ENCODE assay signal across 8 cellular contexts in the genomic region with DNA sequence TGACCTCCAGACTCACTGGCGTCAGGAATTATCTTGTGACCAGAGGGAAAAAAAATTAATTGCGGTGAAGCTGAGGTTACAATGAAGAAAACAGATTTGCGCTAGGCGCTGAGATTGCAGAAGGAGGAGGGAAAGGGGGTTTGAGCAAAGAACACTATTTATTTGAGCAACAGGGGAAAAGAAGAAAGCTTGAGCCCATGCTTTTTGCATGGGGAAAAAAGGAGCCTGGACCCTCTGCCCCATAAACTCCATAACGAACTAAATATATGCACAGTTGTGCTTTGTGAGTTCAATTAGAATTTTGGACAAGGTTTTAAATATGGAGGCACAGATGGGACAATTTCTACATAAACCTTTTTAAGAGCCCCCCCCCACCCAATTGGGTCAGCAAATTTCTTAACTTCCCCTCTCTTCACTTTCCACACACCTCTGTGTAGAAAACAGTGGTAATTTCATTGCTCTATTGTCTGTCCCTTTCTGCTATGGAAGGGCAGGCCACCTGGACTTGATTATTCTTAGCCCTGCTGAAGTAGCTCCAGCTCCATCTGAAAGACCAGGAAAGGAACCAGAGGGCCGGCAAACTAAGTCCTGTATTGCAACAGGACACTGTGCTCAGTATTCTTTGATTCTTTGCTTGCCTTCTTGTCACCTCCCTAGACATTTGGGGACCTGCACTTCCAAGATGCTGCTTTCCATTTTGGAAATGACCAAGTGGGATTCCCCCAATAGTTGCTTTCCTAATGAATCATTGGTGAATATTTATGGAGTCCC. TPM values are rescaled to one million over a fixed set of nuclear protein-coding genes. Genes with fewer than 3 reads are reported as not detected.
DNase-seq lines count a peak whose midpoint lies in the region; ATAC-seq and TF ChIP-seq lines count a peak whose summit lies in the region.

No MANE protein-coding gene starts in this region.

- H3K36me3 Mint-ChIP-seq in mesothelial cell of epicardium = peaks cover 9% of the 10 kb centered on the region

- H3K9me3 ChIP-seq in BE2C (no peaks in the 10 kb centered on the region), HUES48 (ENCODE audit: control insufficient read depth, insufficient read depth, low read length) (no peaks in the 10 kb centered on the region), body of pancreas (no peaks in the 10 kb centered on the region)

- H3K27me3 Mint-ChIP-seq in mesothelial cell of epicardium (ENCODE audit: low read depth) = no peaks in the 10 kb centered on the region

- peaks cover 76% of the 10 kb centered on the region for H3K4me1 Mint-ChIP-seq in mesothelial cell of epicardium

- peak; percentile 41 for DNase-seq in BE2C
- DNase-seq in body of pancreas = no peak
- DNase-seq in mesothelial cell of epicardium (ENCODE audit: low spot score in 2 of 2, unreplicated experiment in 2 of 2) = peak in 1 of 2 experiments; percentile 43
- DNase-seq in DMS114 treated with DMSO at 0.1 percent for 48 hours (lab: John Stamatoyannopoulos, UW; ENCODE audit: unreplicated experiment) = no peak
- no peak for DNase-seq in stimulated activated CD4-positive, alpha-beta T cell treated with anti-CD3 and anti-CD28 coated beads, Interleukin-1b, Interleukin-23, amount 100 ng/mL, for 48 hours
- DNase-seq in DMS153 treated with DMSO at 0.1 percent for 48 hours (lab: John Stamatoyannopoulos, UW; ENCODE audit: unreplicated experiment) = no peak

- peak overlapping the region; percentile 59 for H3K9ac ChIP-seq in HUES48 (ENCODE audit: low read depth, low read length)

- H3K27me3 ChIP-seq in BE2C (no peaks in the 10 kb centered on the region), HUES48 (ENCODE audit: control insufficient read depth, insufficient read depth, low read length) (peaks cover 44% of the 10 kb centered on the region), body of pancreas (no peaks in the 10 kb centered on the region)

- H3K27ac Mint-ChIP-seq in mesothelial cell of epicardium = peak overlapping the region; percentile 100

- WGBS in body of pancreas, 2 donors = 18 to 30% methylated on average over 6 of the region's 6 CpGs

- peaks cover 23% of the 10 kb centered on the region for H3K36me3 ChIP-seq in BE2C
- H3K36me3 ChIP-seq in HUES48 (ENCODE audit: control insufficient read depth, insufficient read depth, low read length) = peaks cover 9% of the 10 kb centered on the region; the same call in 1 of the 2 replicates
- no peaks in the 10 kb centered on the region for H3K36me3 ChIP-seq in body of pancreas (replicated peaks in 1 of 2; ENCODE audit: insufficient read depth in 1 of 2, low read depth in 2 of 2)

- no peaks in the 10 kb centered on the region for H3K9me3 Mint-ChIP-seq in mesothelial cell of epicardium

- TF ChIP-seq POLR2A in body of pancreas (IDR thresholded peaks at IDR 0.05) = no peak

- no peak for TF ChIP-seq CTCF in BE2C (IDR thresholded peaks at IDR 0.05; ENCODE audit: low read depth, low read length)
- TF ChIP-seq CTCF in body of pancreas (IDR thresholded peaks at IDR 0.05) = no peak
- no peak for TF ChIP-seq CTCF in mesothelial cell of epicardium (IDR thresholded peaks at IDR 0.05; ENCODE audit: unreplicated experiment)

- H3K4me3 Mint-ChIP-seq in mesothelial cell of epicardium = peak overlapping the region; percentile 88

- intact Hi-C loops in body of pancreas (cut with DNase I) = no loop called here

- H3K4me3 ChIP-seq in BE2C (ENCODE audit: low read depth, low read length) (peak overlapping the region; percentile 95), HUES48 (ENCODE audit: low read depth, low read length) (peak overlapping the region; percentile 92), body of pancreas (no peak overlapping the region)

- H3K27ac ChIP-seq in HUES48 (ENCODE audit: low read depth, low read length) (peak overlapping the region; percentile 97), body of pancreas (peak overlapping the region; percentile 90 to 94 (median 92))

- ATAC-seq in body of pancreas (no peak), HG02885 (IDR thresholded peaks at IDR 0.05; ENCODE audit: poor library complexity, unreplicated experiment) (no peak)

- H3K4me1 ChIP-seq in BE2C = peaks cover 29% of the 10 kb centered on the region
- peaks cover 65% of the 10 kb centered on the region for H3K4me1 ChIP-seq in HUES48 (ENCODE audit: control insufficient read depth, insufficient read depth, low read length)
- peaks cover 81% of the 10 kb centered on the region for H3K4me1 ChIP-seq in body of pancreas

RNA-seq across cellular contexts. Expression of gene ID3, which starts 0.9 kb away (rescaled TPM):
- polyA plus RNA-seq in BE2C (2012; ENCODE audit: insufficient read depth, insufficient read length, low read depth) = 63.3 TPM
- 100 to 1,000 TPM in 1 of 2 donors, 10 to 100 TPM in 1; 65.9 to 118 TPM for total RNA-seq in body of pancreas
- 456 to 487 TPM (median 468 TPM) in 3 replicates for total RNA-seq in mesothelial cell of epicardium

RNA-seq across cellular contexts. Expression of gene E2F2, which starts 29.1 kb away (rescaled TPM):
- polyA plus RNA-seq in BE2C (2012; ENCODE audit: insufficient read depth, insufficient read length, low read depth) = 0.73 TPM
- under 1 TPM in 1 of 2 donors, not detected in 1; under 0.01 TPM for total RNA-seq in body of pancreas
- 4.2 to 5.7 TPM (median 4.8 TPM) in 3 replicates for total RNA-seq in mesothelial cell of epicardium

Comparison
In these comparisons a context has a peak if more than half of its experiments do, and no peak if none do; other contexts are left out.
1. H3K4me3 ChIP-seq: peak in BE2C (single experiment) and HUES48 (single experiment); none in body of pancreas (0 of 2).